In genomic region chr2:196489366-196489765, GRCh38 we compare ENCODE assay signal across 19 cellular contexts.
"Had no signal": no experiment of that assay in that cellular context is flagged by ENCODE, and none has a peak within 500 bp of the region (broad histone marks: within the 10 kb centered on the region; RNA-seq: fewer than 3 reads in every experiment).

No MANE protein-coding gene starts in this region.

- H3K4me1 ChIP-seq: psoas muscle, spleen, transverse colon had no signal

- H3K27ac ChIP-seq: coronary artery, neutrophil, parathyroid adenoma, psoas muscle, right atrium auricular region, spleen, transverse colon had no signal

- DNase-seq: activated CD4-positive, alpha-beta memory T cell treated with anti-CD3 and anti-CD28 coated beads, Interleukin-2, amount 10 ng/mL, durations not matched to agents 7 days and 5 days; activated CD4-positive, alpha-beta T cell treated with anti-CD3 and anti-CD28 coated beads for 1 hour; activated CD4-positive, alpha-beta T cell treated with anti-CD3 and anti-CD28 coated beads, Interleukin-2, amount 10 ng/mL, durations not matched to agents 7 days and 5 days; activated naive CD8-positive, alpha-beta T cell treated with anti-CD3 and anti-CD28 coated beads, Interleukin-2, amount 50 U/mL, for 24 hours; activated T-cell treated with anti-CD3 and anti-CD28 coated beads, Interleukin-2, amount 50 U/mL, for 48 hours; foreskin melanocyte; islet precursor cell; left cardiac atrium; left ventricle myocardium superior; nephron progenitor cell; psoas muscle; spleen; stimulated activated naive CD4-positive, alpha-beta T cell; T-helper 17 cell; transverse colon had no signal

- H3K36me3 ChIP-seq: neutrophil, right atrium auricular region, spleen, transverse colon had no signal

- H3K4me3 ChIP-seq: coronary artery, psoas muscle, right atrium auricular region, spleen, transverse colon had no signal

- H2AFZ ChIP-seq: parathyroid adenoma had no signal

- H3K27me3 ChIP-seq: neutrophil, right atrium auricular region, transverse colon had no signal

- H3K9me3 ChIP-seq: neutrophil, psoas muscle, right atrium auricular region, transverse colon had no signal

- H3K79me2 ChIP-seq: parathyroid adenoma had no signal

- H3K9ac ChIP-seq: parathyroid adenoma had no signal
